ENCODE assay signal across 9 cellular contexts in genomic region chr20:34873583-34874093, GRCh38. TPM values are rescaled to one million over a fixed set of nuclear protein-coding genes. Genes with fewer than 3 reads are reported as not detected.
DNase-seq lines count a peak whose midpoint lies in the region; ATAC-seq and TF ChIP-seq lines count a peak whose summit lies in the region.
"Had no signal": no experiment of that assay in that cellular context is flagged by ENCODE, and none has a peak within 500 bp of the region (broad histone marks: within the 10 kb centered on the region; RNA-seq: fewer than 3 reads in every experiment).

No MANE protein-coding gene starts in this region.

- peak overlapping the region; percentile 71 for H3K4me3 Mint-ChIP-seq in MCF 10A (ENCODE audit: unreplicated experiment)
- H3K4me3 Mint-ChIP-seq in activated T-helper 2 cell treated with anti-CD3 and anti-CD28 coated beads, Interferon-gamma antibody, Interleukin-2, Interleukin-4, amounts not matched to agents 10 μg/mL and 5 μg/mL and 100 μg/mL, durations not matched to agents 14 hours and 24 hours and 36 hours (ENCODE audit: low read depth), result peak overlapping the region; percentile 79

- BruUV-seq in MCF 10A (replicated peaks; lab: Mats Ljungman, UMichigan), result no TSS peak

- no peak overlapping the region for H2BK15ac ChIP-seq in mesendoderm (replicated peaks; ENCODE audit: low read depth)

- TF ChIP-seq CTCF in MCF 10A (IDR thresholded peaks at IDR 0.05; ENCODE audit: unreplicated experiment) (no peak), breast epithelium (IDR thresholded peaks at IDR 0.05) (no peak), thoracic aorta (IDR thresholded peaks at IDR 0.05) (no peak)

- H3K27me3 ChIP-seq in breast epithelium (no peaks in the 10 kb centered on the region), muscle layer of colon (ENCODE audit: control insufficient read depth in 1 of 2, insufficient read depth in 2 of 2, low read length in 2 of 2) (no peaks in the 10 kb centered on the region), thoracic aorta (replicated peaks; ENCODE audit: insufficient read depth) (no peaks in the 10 kb centered on the region), mesendoderm (ENCODE audit: insufficient read depth, low read length, poor library complexity) (no peaks in the 10 kb centered on the region)
- H3K27me3 ChIP-seq in effector memory CD4-positive, alpha-beta T cell (replicated peaks; ENCODE audit: control insufficient read depth, insufficient read depth, low read length, poor library complexity, severe bottlenecking), result no peaks in the 10 kb centered on the region

- no peak overlapping the region for H2AK5ac ChIP-seq in mesendoderm (ENCODE audit: low read length)

- H4K5ac ChIP-seq in mesendoderm (ENCODE audit: low read length), result no peak overlapping the region

- no peak overlapping the region for H3K4ac ChIP-seq in mesendoderm (ENCODE audit: low read depth, low read length)

- no peaks in the 10 kb centered on the region for H3K36me3 ChIP-seq in breast epithelium
- H3K36me3 ChIP-seq in muscle layer of colon (ENCODE audit: insufficient read depth, low read length), result peaks cover 5% of the 10 kb centered on the region
- H3K36me3 ChIP-seq in thoracic aorta, result no peaks in the 10 kb centered on the region
- H3K36me3 ChIP-seq in effector memory CD4-positive, alpha-beta T cell (ENCODE audit: control insufficient read depth, insufficient read depth, low read length), result no peaks in the 10 kb centered on the region
- no peaks in the 10 kb centered on the region for H3K36me3 ChIP-seq in mesendoderm (ENCODE audit: control insufficient read depth, insufficient read depth, low read length)
- H3K36me3 ChIP-seq: BLaER1 treated with 17β-estradiol and CSF1 and Interleukin-3, amounts not matched to agents 10 nM and 100 nM had no signal

- TF ChIP-seq POLR2A in breast epithelium (IDR thresholded peaks at IDR 0.05), result no peak

- no peaks in the 10 kb centered on the region for H3K27me3 Mint-ChIP-seq in MCF 10A (ENCODE audit: insufficient read depth, unreplicated experiment)
- peaks cover 2% of the 10 kb centered on the region for H3K27me3 Mint-ChIP-seq in activated T-helper 2 cell treated with anti-CD3 and anti-CD28 coated beads, Interferon-gamma antibody, Interleukin-2, Interleukin-4, amounts not matched to agents 10 μg/mL and 5 μg/mL and 100 μg/mL, durations not matched to agents 14 hours and 24 hours and 36 hours (ENCODE audit: low read depth)

- intact Hi-C loops in MCF 10A (cut with micrococcal nuclease), result loop anchor here (1.0 kb wide), 4 partner anchors 75 to 219 kb away; partner anchors contain the start of genes GSS, MYH7B and TRPC4AP
- intact Hi-C loops in breast epithelium (cut with DNase I; ENCODE audit: low total_unique reads), result loop anchor here (5.0 kb wide), 1 partner anchor 84 kb away; the partner anchor contains the start of genes GSS and MYH7B
- intact Hi-C loops in activated T-helper 2 cell treated with anti-CD3 and anti-CD28 coated beads, Interferon-gamma antibody, Interleukin-2, Interleukin-4, amounts not matched to agents 10 μg/mL and 5 μg/mL and 100 μg/mL, durations not matched to agents 14 hours and 24 hours and 36 hours (cut with micrococcal nuclease), result loop anchor here (1.0 kb wide), 3 partner anchors 82 to 335 kb away; partner anchors contain the start of genes GSS and MYH7B

- no peak overlapping the region for H3K18ac ChIP-seq in mesendoderm (ENCODE audit: low read length)

- H3K9ac ChIP-seq in muscle layer of colon (ENCODE audit: low read length) (peak overlapping the region; percentile 9), mesendoderm (ENCODE audit: low read length) (no peak overlapping the region)

- POLR2A ChIA-PET in MCF 10A (lab: Yijun Ruan, JAX), result interaction anchor here (0.7 to 4.8 kb wide), 13 partner anchors 17 to 274 kb away, joined by 3 to 116 read pairs (median 4); partner anchors contain the start of genes EDEM2, GSS, MYH7B and TRPC4AP

- H3K79me1 ChIP-seq in mesendoderm (ENCODE audit: low read length), result peaks cover 5% of the 10 kb centered on the region

- DNase-seq in MCF 10A (ENCODE audit: unreplicated experiment) (no peak), breast epithelium (ENCODE audit: low spot score in 2 of 2) (no peak), thoracic aorta (ENCODE audit: low spot score) (no peak), mesendoderm (no peak)
- DNase-seq in activated T-helper 2 cell treated with anti-CD3 and anti-CD28 coated beads, Interferon-gamma antibody, Interleukin-2, Interleukin-4, amounts not matched to agents 10 μg/mL and 5 μg/mL and 100 μg/mL, durations not matched to agents 14 hours and 24 hours and 36 hours (ENCODE audit: low spot score), result no peak
- no peak for DNase-seq in effector memory CD4-positive, alpha-beta T cell
- DNase-seq in stimulated activated CD4-positive, alpha-beta T cell treated with anti-CD3 and anti-CD28 coated beads, Interleukin-4, amount 100 ng/mL, for 24 hours, result no peak

- WGBS in mesendoderm (ENCODE audit: extremely low coverage, insufficient coverage, low lambda C conversion rate), result no CpG with 5 or more reads among the region's 3 CpGs

- H3K4me2 ChIP-seq in mesendoderm (ENCODE audit: low read length), result no peak overlapping the region

- H3K27ac ChIP-seq in breast epithelium, result peak overlapping the region in 1 of 2 donors; percentile 79
- peak overlapping the region; percentile 51 for H3K27ac ChIP-seq in muscle layer of colon (ENCODE audit: low read depth, low read length)
- peak overlapping the region in 1 of 2 donors; percentile 75 for H3K27ac ChIP-seq in thoracic aorta
- no peak overlapping the region for H3K27ac ChIP-seq in effector memory CD4-positive, alpha-beta T cell (ENCODE audit: insufficient read depth, low read length, poor library complexity, severe bottlenecking)
- H3K27ac ChIP-seq in mesendoderm (ENCODE audit: low read depth, low read length), result no peak overlapping the region

- H4K8ac ChIP-seq in mesendoderm (ENCODE audit: low read depth, low read length), result no peak overlapping the region

- no peak overlapping the region for H3K56ac ChIP-seq in mesendoderm (ENCODE audit: low read length)

- CTCF ChIA-PET in MCF 10A (lab: Yijun Ruan, JAX), result interaction anchor here (0.5 to 10.5 kb wide), 37 partner anchors 8 to 907 kb away, joined by 3 to 279 read pairs (median 6); partner anchors contain the start of genes GSS, MYH7B and TRPC4AP

- no peak overlapping the region for H2BK120ac ChIP-seq in mesendoderm (ENCODE audit: low read depth, low read length)

- no peaks in the 10 kb centered on the region for H3K79me2 ChIP-seq in mesendoderm (ENCODE audit: control insufficient read depth, insufficient read depth, low read length)

- no peak overlapping the region for H2BK5ac ChIP-seq in mesendoderm (ENCODE audit: low read length)

- no peak overlapping the region for H3K27ac Mint-ChIP-seq in MCF 10A (ENCODE audit: low read depth, unreplicated experiment)
- peak overlapping the region; percentile 57 for H3K27ac Mint-ChIP-seq in activated T-helper 2 cell treated with anti-CD3 and anti-CD28 coated beads, Interferon-gamma antibody, Interleukin-2, Interleukin-4, amounts not matched to agents 10 μg/mL and 5 μg/mL and 100 μg/mL, durations not matched to agents 14 hours and 24 hours and 36 hours

- ATAC-seq in thoracic aorta (ENCODE audit: insufficient number of reproducible peaks, low FRiP score, low read depth), result no peak

- H3K9me3 ChIP-seq in breast epithelium, result no peaks in the 10 kb centered on the region
- H3K9me3 ChIP-seq in muscle layer of colon (ENCODE audit: low read length), result no peaks in the 10 kb centered on the region
- no peaks in the 10 kb centered on the region for H3K9me3 ChIP-seq in thoracic aorta
- H3K9me3 ChIP-seq in effector memory CD4-positive, alpha-beta T cell (ENCODE audit: control insufficient read depth, low read length), result no peaks in the 10 kb centered on the region
- H3K9me3 ChIP-seq: BLaER1 treated with 17β-estradiol and CSF1 and Interleukin-3, amounts not matched to agents 10 nM and 100 nM had no signal

- no peaks in the 10 kb centered on the region for H3K9me3 Mint-ChIP-seq in MCF 10A (ENCODE audit: unreplicated experiment)
- H3K9me3 Mint-ChIP-seq in activated T-helper 2 cell treated with anti-CD3 and anti-CD28 coated beads, Interferon-gamma antibody, Interleukin-2, Interleukin-4, amounts not matched to agents 10 μg/mL and 5 μg/mL and 100 μg/mL, durations not matched to agents 14 hours and 24 hours and 36 hours, result no peaks in the 10 kb centered on the region

- H3K4me1 ChIP-seq in breast epithelium (peaks cover 0 to 13% of the 10 kb centered on the region in 2 donors), muscle layer of colon (ENCODE audit: insufficient read depth, low read length) (peaks cover 40% of the 10 kb centered on the region), thoracic aorta (ENCODE audit: control insufficient read depth in 1 of 2, low read depth in 2 of 2) (peaks cover 16 to 50% of the 10 kb centered on the region in 2 donors), mesendoderm (ENCODE audit: control insufficient read depth, low read depth, low read length) (peaks cover 3% of the 10 kb centered on the region)
- H3K4me1 ChIP-seq in effector memory CD4-positive, alpha-beta T cell (ENCODE audit: control insufficient read depth, insufficient read depth, low read length, poor library complexity, severe bottlenecking), result peaks cover 21% of the 10 kb centered on the region

- peaks cover 42% of the 10 kb centered on the region for H3K4me1 Mint-ChIP-seq in MCF 10A (ENCODE audit: insufficient read depth, unreplicated experiment)
- H3K4me1 Mint-ChIP-seq in activated T-helper 2 cell treated with anti-CD3 and anti-CD28 coated beads, Interferon-gamma antibody, Interleukin-2, Interleukin-4, amounts not matched to agents 10 μg/mL and 5 μg/mL and 100 μg/mL, durations not matched to agents 14 hours and 24 hours and 36 hours (ENCODE audit: low read depth), result peaks cover 58% of the 10 kb centered on the region

- no peak overlapping the region for H3K23ac ChIP-seq in mesendoderm (ENCODE audit: low read length)

- H3K4me3 ChIP-seq in breast epithelium (peak overlapping the region in 1 of 3 donors; percentile 81), muscle layer of colon (ENCODE audit: low read depth in 1 of 2, low read length in 2 of 2) (peak overlapping the region in 1 of 2 donors; percentile 85), thoracic aorta (peak overlapping the region; percentile 85), mesendoderm (ENCODE audit: low read length) (no peak overlapping the region)
- H3K4me3 ChIP-seq in effector memory CD4-positive, alpha-beta T cell (ENCODE audit: insufficient read depth, low read depth, low read length, poor library complexity, severe bottlenecking), result no peak overlapping the region

- H3K36me3 Mint-ChIP-seq in MCF 10A (ENCODE audit: insufficient read depth, unreplicated experiment), result no peaks in the 10 kb centered on the region
- H3K36me3 Mint-ChIP-seq in activated T-helper 2 cell treated with anti-CD3 and anti-CD28 coated beads, Interferon-gamma antibody, Interleukin-2, Interleukin-4, amounts not matched to agents 10 μg/mL and 5 μg/mL and 100 μg/mL, durations not matched to agents 14 hours and 24 hours and 36 hours (ENCODE audit: low read depth), result no peaks in the 10 kb centered on the region

RNA-seq across cellular contexts. Expression of gene GGT7, which starts 1.0 kb away (rescaled TPM):
- total RNA-seq in MCF 10A (2022), result 2.5 and 3.2 TPM in 2 replicates
- total RNA-seq in breast epithelium, result 10 to 100 TPM; 13.1 to 21.8 (median 16.4) TPM
- total RNA-seq in activated T-helper 2 cell treated with anti-CD3 and anti-CD28 coated beads, Interferon-gamma antibody, Interleukin-2, Interleukin-4, amounts not matched to agents 10 μg/mL and 5 μg/mL and 100 μg/mL, durations not matched to agents 14 hours and 24 hours and 36 hours, result 13.3 and 13.5 TPM in 2 replicates
- 10 to 100 TPM; 22.2 to 41.4 TPM for total RNA-seq in thoracic aorta
- polyA plus RNA-seq in mesendoderm (2013, experiment 1 of 2), result 7.7 TPM
- polyA plus RNA-seq in mesendoderm (2013, experiment 2 of 2), result 7.4 TPM

RNA-seq across cellular contexts. Expression of gene ACSS2, which starts 2.8 kb away (rescaled TPM):
- total RNA-seq in MCF 10A (2022) (36.6 and 42.0 TPM in 2 replicates), breast epithelium (100 to 1,000 TPM in 1 of 3 donors, 10 to 100 TPM in 2; 70.1 to 137 (median 71.1) TPM), thoracic aorta (10 to 100 TPM; 65.9 to 95.4 TPM)
- total RNA-seq in activated T-helper 2 cell treated with anti-CD3 and anti-CD28 coated beads, Interferon-gamma antibody, Interleukin-2, Interleukin-4, amounts not matched to agents 10 μg/mL and 5 μg/mL and 100 μg/mL, durations not matched to agents 14 hours and 24 hours and 36 hours, result 51.3 and 59.4 TPM in 2 replicates
- 18.8 TPM for polyA plus RNA-seq in mesendoderm (2013, experiment 1 of 2)
- polyA plus RNA-seq in mesendoderm (2013, experiment 2 of 2), result 20.7 TPM

RNA-seq across cellular contexts. Expression of gene NCOA6, which starts 48.2 kb away (rescaled TPM):
- total RNA-seq in MCF 10A (2022), result 25.7 and 27.9 TPM in 2 replicates
- total RNA-seq in breast epithelium, result 10 to 100 TPM; 20.0 to 20.6 (median 20.3) TPM
- total RNA-seq in activated T-helper 2 cell treated with anti-CD3 and anti-CD28 coated beads, Interferon-gamma antibody, Interleukin-2, Interleukin-4, amounts not matched to agents 10 μg/mL and 5 μg/mL and 100 μg/mL, durations not matched to agents 14 hours and 24 hours and 36 hours, result 29.1 and 30.9 TPM in 2 replicates
- total RNA-seq in thoracic aorta, result 10 to 100 TPM; 14.8 to 21.4 TPM
- polyA plus RNA-seq in mesendoderm (2013, experiment 1 of 2), result 8.7 TPM
- 8.8 TPM for polyA plus RNA-seq in mesendoderm (2013, experiment 2 of 2)
